Comparison of ENCODE assay signal across 9 cellular contexts in the genomic region with DNA sequence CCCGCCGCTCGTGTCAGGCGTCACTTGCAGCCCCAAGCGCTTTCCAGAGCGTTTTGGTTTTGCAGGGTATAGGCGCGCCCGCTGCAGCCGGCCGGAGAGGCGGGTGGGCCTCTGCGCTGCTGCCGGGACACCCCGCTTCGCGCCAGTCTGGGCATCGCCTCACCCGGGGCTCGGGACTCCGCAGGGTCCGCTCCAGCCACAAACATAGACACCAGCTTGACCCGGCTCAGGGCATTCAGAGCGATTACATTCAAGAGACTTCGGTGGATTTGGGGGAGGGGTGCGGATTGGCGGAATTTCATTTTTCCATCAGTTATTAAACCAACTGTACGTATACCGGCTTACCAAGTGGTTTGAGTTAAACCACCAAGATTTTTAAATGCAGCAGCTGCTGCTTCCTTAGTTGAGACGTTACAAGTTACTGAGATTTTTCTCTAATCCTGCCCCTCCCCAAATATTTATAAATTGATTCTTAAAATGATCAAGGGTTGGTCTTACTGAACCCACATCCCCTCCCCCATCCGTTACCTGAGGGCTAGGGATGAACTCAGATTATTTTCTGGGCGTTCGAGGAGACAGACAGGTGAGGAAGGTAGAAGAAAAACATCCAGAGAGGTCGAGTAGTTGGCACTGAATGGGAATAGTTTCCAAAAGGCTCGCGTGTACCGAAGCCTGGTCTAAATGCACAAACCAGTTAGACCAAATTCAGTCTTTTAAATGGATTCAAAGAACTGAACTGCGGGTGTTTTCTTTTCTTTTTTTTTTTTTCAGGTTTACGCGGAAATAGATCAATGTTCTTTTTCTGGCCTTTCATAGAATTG. TPM values are rescaled to one million over a fixed set of nuclear protein-coding genes. Genes with fewer than 3 reads are reported as not detected.
DNase-seq lines count a peak whose midpoint lies in the region; ATAC-seq and TF ChIP-seq lines count a peak whose summit lies in the region.
"Had no signal": no experiment of that assay in that cellular context is flagged by ENCODE, and none has a peak within 500 bp of the region (broad histone marks: within the 10 kb centered on the region; RNA-seq: fewer than 3 reads in every experiment).

No MANE protein-coding gene starts in this region.

- H3K14ac ChIP-seq in mesenchymal stem cell (ENCODE audit: low read length in 2 of 2), result no peak overlapping the region

- H3K4me3 Mint-ChIP-seq in activated T-cell treated with anti-CD3 and anti-CD28 coated beads, Interleukin-2, amount 50 U/mL, for 4 hours, result peak overlapping the region; percentile 16
- H3K4me3 Mint-ChIP-seq in brain, result peak overlapping the region; percentile 62 to 87 (median 86)

- peak overlapping the region in 1 of 2 experiments; percentile 98 for H3K23ac ChIP-seq in mesenchymal stem cell (ENCODE audit: low read length in 2 of 2)

- TF ChIP-seq POLR2A in testis (IDR thresholded peaks at IDR 0.05), result no peak

- no peaks in the 10 kb centered on the region for H3K36me3 Mint-ChIP-seq in activated T-cell treated with anti-CD3 and anti-CD28 coated beads, Interleukin-2, amount 50 U/mL, for 4 hours (ENCODE audit: insufficient read depth)
- H3K36me3 Mint-ChIP-seq in brain, result no peaks in the 10 kb centered on the region

- WGBS in mesenchymal stem cell, result 14% methylated on average over 31 of the region's 40 CpGs
- 22 to 32% methylated on average over 17 to 37 of the region's 40 CpGs for WGBS in testis, 2 donors

- H3K9ac ChIP-seq in mesenchymal stem cell (ENCODE audit: low read length), result no peak overlapping the region

- H3K18ac ChIP-seq in mesenchymal stem cell (ENCODE audit: low read depth in 1 of 2, low read length in 2 of 2), result no peak overlapping the region

- intact Hi-C loops in testis (cut with DNase I; ENCODE audit: low total_unique reads), result no loop called here

- peak overlapping the region; percentile 63 for H3K4me2 ChIP-seq in mesenchymal stem cell (ENCODE audit: low read length, poor library complexity, severe bottlenecking)

- H2BK15ac ChIP-seq in mesenchymal stem cell (ENCODE audit: low read depth, poor library complexity, severe bottlenecking), result no peak overlapping the region

- H3K9me3 ChIP-seq in mesenchymal stem cell (ENCODE audit: control insufficient read depth, low read length) (no peaks in the 10 kb centered on the region), testis (no peaks in the 10 kb centered on the region)

- no peak overlapping the region for H2BK5ac ChIP-seq in mesenchymal stem cell (ENCODE audit: low read depth, low read length, poor library complexity, severe bottlenecking)

- peaks cover 4% of the 10 kb centered on the region for H3K4me1 Mint-ChIP-seq in activated T-cell treated with anti-CD3 and anti-CD28 coated beads, Interleukin-2, amount 50 U/mL, for 4 hours (ENCODE audit: low read depth)
- peaks cover 18% of the 10 kb centered on the region for H3K4me1 Mint-ChIP-seq in brain

- H3K27me3 ChIP-seq in mesenchymal stem cell (ENCODE audit: control insufficient read depth in 1 of 2, insufficient read depth in 1 of 2, low read length in 2 of 2) (peaks cover 94% of the 10 kb centered on the region in 2 experiments), testis (no peaks in the 10 kb centered on the region)

- H2AFZ ChIP-seq in mesenchymal stem cell (ENCODE audit: low read depth, low read length), result no peak overlapping the region

- H2BK12ac ChIP-seq in mesenchymal stem cell (ENCODE audit: low read length in 2 of 2), result no peak overlapping the region

- no peaks in the 10 kb centered on the region for H3K79me1 ChIP-seq in mesenchymal stem cell (replicated peaks; ENCODE audit: low read length, poor library complexity, severe bottlenecking)

- H3K4me3 ChIP-seq in mesenchymal stem cell (ENCODE audit: insufficient read depth in 1 of 2, low read depth in 1 of 2, low read length in 2 of 2) (no peak overlapping the region), testis (peak overlapping the region; percentile 41 to 51)

- H3K27me3 Mint-ChIP-seq in activated T-cell treated with anti-CD3 and anti-CD28 coated beads, Interleukin-2, amount 50 U/mL, for 4 hours (ENCODE audit: low read depth), result peaks cover 69% of the 10 kb centered on the region
- peaks cover 41% of the 10 kb centered on the region for H3K27me3 Mint-ChIP-seq in brain

- no peak for TF ChIP-seq CTCF in brain (conservative IDR thresholded peaks at IDR 0.05)
- no peak for TF ChIP-seq CTCF in testis (IDR thresholded peaks at IDR 0.05)

- DNase-seq in activated T-cell treated with anti-CD3 and anti-CD28 coated beads, Interleukin-2, amount 50 U/mL, for 4 hours, result no peak
- DNase-seq in activated T-cell treated with anti-CD3 and anti-CD28 coated beads, Interleukin-2, amount 50 U/mL, for 1 hour, result no peak
- no peak for DNase-seq in mesenchymal stem cell
- DNase-seq in testis, result no peak
- DNase-seq in LoVo (ENCODE audit: low spot score), result no peak
- no peak for DNase-seq in NCI-H748 treated with DMSO at 0.1 percent for 48 hours (lab: John Stamatoyannopoulos, UW)

- no peak overlapping the region for H4K91ac ChIP-seq in mesenchymal stem cell (ENCODE audit: low read length)

- no peak overlapping the region for H2BK120ac ChIP-seq in mesenchymal stem cell (ENCODE audit: low read depth, low read length)

- H3K4ac ChIP-seq in mesenchymal stem cell (ENCODE audit: low read depth in 1 of 2, low read length in 2 of 2), result no peak overlapping the region

- H2AK5ac ChIP-seq in mesenchymal stem cell (ENCODE audit: low read length, severe bottlenecking), result no peak overlapping the region

- H3K36me3 ChIP-seq in mesenchymal stem cell (ENCODE audit: control insufficient read depth in 1 of 2, insufficient read depth in 2 of 2, low read depth in 1 of 2, low read length in 2 of 2) (no peaks in the 10 kb centered on the region), testis (ENCODE audit: low read depth, missing control alignments) (no peaks in the 10 kb centered on the region)

- peaks cover 20% of the 10 kb centered on the region for H3K4me1 ChIP-seq in mesenchymal stem cell (ENCODE audit: control insufficient read depth, insufficient read depth, low read depth, low read length)
- peaks cover 10% of the 10 kb centered on the region for H3K4me1 ChIP-seq in testis

- ATAC-seq in activated T-cell treated with anti-CD3 and anti-CD28 coated beads, Interleukin-2, amount 50 U/mL, for 4 hours, result no peak
- no peak for ATAC-seq in GM21825 (IDR thresholded peaks at IDR 0.05; ENCODE audit: unreplicated experiment)

- no peak overlapping the region for H4K8ac ChIP-seq in mesenchymal stem cell (ENCODE audit: low read length)

- no peak overlapping the region for H3K27ac ChIP-seq in mesenchymal stem cell (ENCODE audit: low read length, poor library complexity, severe bottlenecking)
- H3K27ac ChIP-seq in testis, result no peak overlapping the region

- H3K9me3 Mint-ChIP-seq in activated T-cell treated with anti-CD3 and anti-CD28 coated beads, Interleukin-2, amount 50 U/mL, for 4 hours, result no peaks in the 10 kb centered on the region
- no peaks in the 10 kb centered on the region for H3K9me3 Mint-ChIP-seq in brain

- no peak overlapping the region for H3K27ac Mint-ChIP-seq in brain

RNA-seq across cellular contexts. Expression of a gene that starts 1.5 kb away (rescaled TPM):
- total RNA-seq in activated T-cell treated with anti-CD3 and anti-CD28 coated beads, Interleukin-2, amount 50 U/mL, for 4 hours, result not detected
- polyA plus RNA-seq in brain (ENCODE audit: insufficient read depth, low read depth, low replicate concordance), result 4.1 TPM
- polyA plus RNA-seq in mesenchymal stem cell (2013, experiment 1 of 2), result not detected
- not detected for polyA plus RNA-seq in mesenchymal stem cell (2013, experiment 2 of 2)
- total RNA-seq in testis, result 1 to 10 TPM in 1 of 2 donors, under 1 TPM in 1; 0.55 to 1.9 TPM
- polyA plus RNA-seq in testis (ENCODE audit: insufficient read depth, low read depth, low replicate concordance), result 0.55 TPM
- polyA plus RNA-seq: AG04450 had no signal

RNA-seq across cellular contexts. Expression of a gene that starts 59.1 kb away (rescaled TPM):
- total RNA-seq in activated T-cell treated with anti-CD3 and anti-CD28 coated beads, Interleukin-2, amount 50 U/mL, for 4 hours, result not detected
- polyA plus RNA-seq in brain (ENCODE audit: insufficient read depth, low read depth, low replicate concordance) (not detected), testis (ENCODE audit: insufficient read depth, low read depth, low replicate concordance) (58.9 TPM)
- polyA plus RNA-seq in mesenchymal stem cell (2013, experiment 1 of 2), result not detected
- polyA plus RNA-seq in mesenchymal stem cell (2013, experiment 2 of 2), result not detected
- total RNA-seq in testis, result 10 to 100 TPM; 21.7 to 64.7 TPM
- polyA plus RNA-seq: AG04450 had no signal

Comparison
In these comparisons a context has a peak if more than half of its experiments do, and no peak if none do; other contexts are left out.
1. H3K4me3 ChIP-seq: peak in testis (2 of 2); none in mesenchymal stem cell (0 of 2).
2. RNA of a gene that starts 59.1 kb away (total RNA-seq): 21.7 to 64.7 TPM in testis; not detected in activated T-cell treated with anti-CD3 and anti-CD28 coated beads, Interleukin-2, amount 50 U/mL, for 4 hours; every median in the first group is over 10 times any median in the second.